In genomic region chr1:167501513-167502191, GRCh38 we compare ENCODE assay signal across 12 cellular contexts. TPM values are rescaled to one million over a fixed set of nuclear protein-coding genes. Genes with fewer than 3 reads are reported as not detected.
DNase-seq lines count a peak whose midpoint lies in the region; ATAC-seq and TF ChIP-seq lines count a peak whose summit lies in the region.
"Had no signal": no experiment of that assay in that cellular context is flagged by ENCODE, and none has a peak within 500 bp of the region (broad histone marks: within the 10 kb centered on the region; RNA-seq: fewer than 3 reads in every experiment).

No MANE protein-coding gene starts in this region.

- DNase-seq in CD4-positive, alpha-beta T cell, result no peak
- peak; percentile 34 for DNase-seq in NCI-H2227 (lab: John Stamatoyannopoulos, UW; ENCODE audit: unreplicated experiment)
- peak; percentile 37 for DNase-seq in activated T-cell treated with anti-CD3 and anti-CD28 coated beads, Interleukin-2, amount 50 U/mL, for 4 hours
- DNase-seq in naive thymus-derived CD8-positive, alpha-beta T cell, result no peak
- no peak for DNase-seq in RWPE1 (ENCODE audit: low spot score)
- no peak for DNase-seq in ACHN

- peaks cover 98% of the 10 kb centered on the region for H3K4me1 Mint-ChIP-seq in CD4-positive, alpha-beta T cell (ENCODE audit: low read depth)
- peaks cover 97% of the 10 kb centered on the region for H3K4me1 Mint-ChIP-seq in activated T-cell treated with anti-CD3 and anti-CD28 coated beads, Interleukin-2, amount 50 U/mL, for 4 hours (ENCODE audit: low read depth)
- peaks cover 63 to 99% (median 95%) of the 10 kb centered on the region in 4 donors for H3K4me1 Mint-ChIP-seq in naive thymus-derived CD8-positive, alpha-beta T cell

- H3K27ac ChIP-seq in CD4-positive, alpha-beta T cell (ENCODE audit: low read depth, low read length), result peak overlapping the region; percentile 59
- H3K27ac ChIP-seq in RWPE1, result no peak overlapping the region
- H3K27ac ChIP-seq: BLaER1, SK-N-MC had no signal

- in situ Hi-C loops in ACHN (cut with HindIII; ENCODE audit: low pct_ligation_motif_present, low pct_unique_long_range_greater_than_20kb, low sequenced_read_pairs), result no loop called here

- POLR2A ChIA-PET in CD4-positive, alpha-beta T cell (lab: Charles Lee), result interaction anchor here (0.6 to 6.4 kb wide), 9 partner anchors 9 to 411 kb away, joined by 3 to 115 read pairs (median 4); partner anchors contain the start of genes CD247 and GPA33
- POLR2A ChIA-PET in naive thymus-derived CD8-positive, alpha-beta T cell (lab: Charles Lee), result interaction anchor here (1.3 to 4.8 kb wide), 2 partner anchors 12 to 14 kb away, joined by 5 to 42 read pairs; partner anchors contain the start of gene CD247
- POLR2A ChIA-PET in RWPE1 (lab: Yijun Ruan, JAX; ENCODE audit: low non-redundant PET), result no interaction called here

- CTCF ChIA-PET in CD4-positive, alpha-beta T cell (lab: Charles Lee), result no interaction called here
- CTCF ChIA-PET in RWPE1 (lab: Yijun Ruan, JAX), result interaction anchor here (0.7 kb wide), 1 partner anchor 185 kb away, joined by 6 read pairs; no protein-coding TSS in a partner anchor

- no peaks in the 10 kb centered on the region for H3K9me3 Mint-ChIP-seq in CD4-positive, alpha-beta T cell
- no peaks in the 10 kb centered on the region for H3K9me3 Mint-ChIP-seq in activated T-cell treated with anti-CD3 and anti-CD28 coated beads, Interleukin-2, amount 50 U/mL, for 4 hours
- no peaks in the 10 kb centered on the region for H3K9me3 Mint-ChIP-seq in naive thymus-derived CD8-positive, alpha-beta T cell
- H3K9me3 Mint-ChIP-seq: neural crest cell had no signal

- no peak for TF ChIP-seq CTCF in CD4-positive, alpha-beta T cell (IDR thresholded peaks at IDR 0.05)
- no peak for TF ChIP-seq CTCF in RWPE1 (conservative IDR thresholded peaks at IDR 0.05; ENCODE audit: low read depth)

- peak; percentile 14 for ATAC-seq in CD4-positive, alpha-beta T cell (ENCODE audit: poor library complexity)
- ATAC-seq in activated T-cell treated with anti-CD3 and anti-CD28 coated beads, Interleukin-2, amount 50 U/mL, for 4 hours, result peak; percentile 29 to 50
- ATAC-seq in naive thymus-derived CD8-positive, alpha-beta T cell, result no peak
- no peak for ATAC-seq in HG03196 (IDR thresholded peaks at IDR 0.05; ENCODE audit: unreplicated experiment)
- ATAC-seq in HG02884 (IDR thresholded peaks at IDR 0.05; ENCODE audit: unreplicated experiment), result no peak

- H3K9me3 ChIP-seq in CD4-positive, alpha-beta T cell (ENCODE audit: control insufficient read depth, low read length), result no peaks in the 10 kb centered on the region
- H3K9me3 ChIP-seq: BLaER1 had no signal

- peaks cover 99% of the 10 kb centered on the region for H3K36me3 Mint-ChIP-seq in CD4-positive, alpha-beta T cell (ENCODE audit: low read depth)
- H3K36me3 Mint-ChIP-seq in activated T-cell treated with anti-CD3 and anti-CD28 coated beads, Interleukin-2, amount 50 U/mL, for 4 hours (ENCODE audit: insufficient read depth), result peaks cover 45% of the 10 kb centered on the region
- peaks cover 8 to 84% (median 14%) of the 10 kb centered on the region in 3 donors for H3K36me3 Mint-ChIP-seq in naive thymus-derived CD8-positive, alpha-beta T cell

- no peaks in the 10 kb centered on the region for H3K27me3 ChIP-seq in CD4-positive, alpha-beta T cell (ENCODE audit: control insufficient read depth, insufficient read depth, low read length)
- H3K27me3 ChIP-seq: BLaER1 had no signal

- peak overlapping the region; percentile 68 for H3K4me3 Mint-ChIP-seq in CD4-positive, alpha-beta T cell
- peak overlapping the region; percentile 72 for H3K4me3 Mint-ChIP-seq in activated T-cell treated with anti-CD3 and anti-CD28 coated beads, Interleukin-2, amount 50 U/mL, for 4 hours
- peak overlapping the region; percentile 45 to 78 (median 66) for H3K4me3 Mint-ChIP-seq in naive thymus-derived CD8-positive, alpha-beta T cell
- H3K4me3 Mint-ChIP-seq: neural crest cell had no signal

- no peaks in the 10 kb centered on the region for H3K27me3 Mint-ChIP-seq in CD4-positive, alpha-beta T cell
- no peaks in the 10 kb centered on the region for H3K27me3 Mint-ChIP-seq in activated T-cell treated with anti-CD3 and anti-CD28 coated beads, Interleukin-2, amount 50 U/mL, for 4 hours (ENCODE audit: low read depth)
- no peaks in the 10 kb centered on the region for H3K27me3 Mint-ChIP-seq in naive thymus-derived CD8-positive, alpha-beta T cell

- intact Hi-C loops in CD4-positive, alpha-beta T cell (cut with DNase I, micrococcal nuclease), result loop anchor here in 1 of 2 experiments (1.0 kb wide), 1 partner anchor 9 kb away; no protein-coding TSS in a partner anchor

- H3K27ac Mint-ChIP-seq in CD4-positive, alpha-beta T cell, result peak overlapping the region; percentile 100
- peak overlapping the region; percentile 71 to 97 (median 88) for H3K27ac Mint-ChIP-seq in naive thymus-derived CD8-positive, alpha-beta T cell

RNA-seq across cellular contexts. Expression of gene CD247, which starts 16.7 kb away (rescaled TPM):
- total RNA-seq in CD4-positive, alpha-beta T cell, result 100 to 1,000 TPM; 355 to 378 TPM
- 10 to 100 TPM; 63.7 to 93.5 (median 73.2) TPM for total RNA-seq in activated T-cell treated with anti-CD3 and anti-CD28 coated beads, Interleukin-2, amount 50 U/mL, for 4 hours
- total RNA-seq in naive thymus-derived CD8-positive, alpha-beta T cell, result 100 to 1,000 TPM; 300 to 308 TPM
- 100 to 1,000 TPM; 244 to 325 (median 310) TPM for polyA plus RNA-seq in naive thymus-derived CD8-positive, alpha-beta T cell
- total RNA-seq: H4 had no signal

RNA-seq across cellular contexts. Expression of gene CREG1, which starts 51.9 kb away (rescaled TPM):
- 10 to 100 TPM; 10.7 to 11.2 TPM for total RNA-seq in CD4-positive, alpha-beta T cell
- 10 to 100 TPM; 12.5 to 14.5 (median 14.3) TPM for total RNA-seq in activated T-cell treated with anti-CD3 and anti-CD28 coated beads, Interleukin-2, amount 50 U/mL, for 4 hours
- 10 to 100 TPM; 13.8 to 15.5 TPM for total RNA-seq in naive thymus-derived CD8-positive, alpha-beta T cell
- polyA plus RNA-seq in naive thymus-derived CD8-positive, alpha-beta T cell, result 10 to 100 TPM; 14.6 to 26.8 (median 23.3) TPM

Comparison
In these comparisons a context has a peak if more than half of its experiments do, and no peak if none do; other contexts are left out.
1. ATAC-seq: peak in CD4-positive, alpha-beta T cell (single experiment) and activated T-cell treated with anti-CD3 and anti-CD28 coated beads, Interleukin-2, amount 50 U/mL, for 4 hours (2 of 2); none in naive thymus-derived CD8-positive, alpha-beta T cell (0 of 2), HG03196 (single experiment) and HG02884 (single experiment).
2. DNase-seq: peak in NCI-H2227 (single experiment) and activated T-cell treated with anti-CD3 and anti-CD28 coated beads, Interleukin-2, amount 50 U/mL, for 4 hours (single experiment); none in CD4-positive, alpha-beta T cell (0 of 10), naive thymus-derived CD8-positive, alpha-beta T cell (0 of 10), RWPE1 (single experiment) and ACHN (single experiment).
3. Peak in every context shown above with its lines, with median percentiles within 50 percentile points of each other: H3K4me3 Mint-ChIP-seq.